12 cellular contexts compared by ENCODE assay signal in the genomic region with DNA sequence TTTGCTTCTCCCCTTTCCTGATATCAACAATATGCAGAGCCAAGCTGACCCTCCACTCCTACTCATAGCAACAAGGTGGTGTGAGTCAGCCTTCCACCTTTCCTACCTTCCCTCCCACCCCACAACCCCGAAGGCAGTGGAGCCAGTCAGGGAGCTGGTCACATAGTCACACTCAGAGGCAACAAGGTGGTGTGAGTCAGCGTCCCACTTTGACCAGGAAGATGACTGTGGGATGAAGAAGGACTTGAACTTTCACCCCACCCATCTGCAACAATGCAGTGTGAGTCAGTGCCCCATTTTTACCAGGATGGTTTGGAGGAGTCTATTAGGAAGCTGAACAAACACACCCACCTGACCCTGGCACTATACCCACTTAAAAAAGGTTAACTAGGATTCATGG. TPM values are rescaled to one million over a fixed set of nuclear protein-coding genes. Genes with fewer than 3 reads are reported as not detected.
A peak's percentile ranks its signal among the peaks of the same experiment; 100 is the strongest.
DNase-seq lines count a peak whose midpoint lies in the region; ATAC-seq and TF ChIP-seq lines count a peak whose summit lies in the region.
"Had no signal": no experiment of that assay in that cellular context is flagged by ENCODE, and none has a peak within 500 bp of the region (broad histone marks: within the 10 kb centered on the region; RNA-seq: fewer than 3 reads in every experiment).

No MANE protein-coding gene starts in this region.

- dilution Hi-C loops in mammary epithelial cell (cut with HindIII; ENCODE audit: low sequenced_read_pairs), result no loop called here

- no peaks in the 10 kb centered on the region for H4K20me1 ChIP-seq in mammary epithelial cell (ENCODE audit: insufficient read depth, low read length)

- ATAC-seq in lung (ENCODE audit: insufficient read depth, low FRiP score) (peak; percentile 19), GM19035 (IDR thresholded peaks at IDR 0.05; ENCODE audit: unreplicated experiment) (no peak)
- ATAC-seq in CD4-positive, alpha-beta T cell (ENCODE audit: poor library complexity), result no peak
- ATAC-seq: T-cell had no signal

- H3K9ac ChIP-seq in mammary epithelial cell (ENCODE audit: insufficient read depth, low read length), result no peak overlapping the region

- WGBS in mammary epithelial cell (ENCODE audit: low coverage, missing lambda C conversion rate), result 0% methylated on average over 2 of the region's 2 CpGs
- 75 to 81% methylated on average over 2 of the region's 2 CpGs for WGBS in lung, 2 donors

- in situ Hi-C loops in mammary epithelial cell (cut with MboI; ENCODE audit: low sequenced_read_pairs in 2 of 2), result no loop called here

- no peaks in the 10 kb centered on the region for H3K79me2 ChIP-seq in mammary epithelial cell (ENCODE audit: insufficient read depth, low read length)

- no peak overlapping the region for H2AFZ ChIP-seq in mammary epithelial cell (ENCODE audit: low read depth, low read length)

- H3K4me2 ChIP-seq in mammary epithelial cell (ENCODE audit: insufficient read depth, low read depth, low read length), result peak overlapping the region; percentile 55

- H3K27me3 ChIP-seq in mammary epithelial cell (ENCODE audit: insufficient read depth, low read length), result no peaks in the 10 kb centered on the region
- no peaks in the 10 kb centered on the region for H3K27me3 ChIP-seq in lung (ENCODE audit: control insufficient read depth, insufficient read depth)
- no peaks in the 10 kb centered on the region for H3K27me3 ChIP-seq in tibial artery
- no peaks in the 10 kb centered on the region for H3K27me3 ChIP-seq in CD4-positive, alpha-beta T cell (ENCODE audit: control insufficient read depth, insufficient read depth, low read length)

- POLR2A ChIA-PET in CD4-positive, alpha-beta T cell (lab: Charles Lee), result no interaction called here

- H3K4me3 ChIP-seq in mammary epithelial cell (replicated peaks in 1 of 3; ENCODE audit: insufficient read depth in 1 of 3, low read depth in 2 of 3, low read length in 3 of 3) (no peak overlapping the region), lung (no peak overlapping the region), tibial artery (no peak overlapping the region)
- H3K4me3 ChIP-seq: left ventricle myocardium inferior, skin epidermis had no signal

- H3K9me3 ChIP-seq in mammary epithelial cell (replicated peaks; ENCODE audit: insufficient read depth, low read length) (no peaks in the 10 kb centered on the region), lung (ENCODE audit: control insufficient read depth in 2 of 2, insufficient read depth in 1 of 2, low read length in 1 of 2) (no peaks in the 10 kb centered on the region), tibial artery (peaks cover 0 to 8% (median 4%) of the 10 kb centered on the region in 3 donors)
- peaks cover 3% of the 10 kb centered on the region for H3K9me3 ChIP-seq in CD4-positive, alpha-beta T cell (ENCODE audit: control insufficient read depth, low read length)

- no peak for TF ChIP-seq CTCF in mammary epithelial cell (conservative IDR thresholded peaks at IDR 0.05 in 1 of 2, IDR thresholded peaks at IDR 0.05 in 1 of 2; ENCODE audit: extremely low read depth in 1 of 2, insufficient read depth in 1 of 2, low read depth in 1 of 2, low read length in 2 of 2)
- no peak for TF ChIP-seq CTCF in lung (IDR thresholded peaks at IDR 0.05; ENCODE audit: control extremely low read depth, extremely low read depth)
- no peak for TF ChIP-seq CTCF in tibial artery (IDR thresholded peaks at IDR 0.05)
- TF ChIP-seq CTCF in CD4-positive, alpha-beta T cell (IDR thresholded peaks at IDR 0.05), result no peak

- CTCF ChIA-PET in mammary epithelial cell (lab: Charles Lee; ENCODE audit: low non-redundant PET), result no interaction called here
- CTCF ChIA-PET in CD4-positive, alpha-beta T cell (lab: Charles Lee), result no interaction called here

- H3K4me1 Mint-ChIP-seq in CD4-positive, alpha-beta T cell (ENCODE audit: low read depth), result no peaks in the 10 kb centered on the region
- H3K4me1 Mint-ChIP-seq: T-cell had no signal

- H3K4me1 ChIP-seq in mammary epithelial cell (ENCODE audit: insufficient read depth, low read length), result peaks cover 15% of the 10 kb centered on the region
- no peaks in the 10 kb centered on the region for H3K4me1 ChIP-seq in lung (ENCODE audit: control insufficient read depth in 2 of 2, insufficient read depth in 2 of 2, low read length in 2 of 2)
- no peaks in the 10 kb centered on the region for H3K4me1 ChIP-seq in tibial artery

- intact Hi-C loops in mammary epithelial cell (cut with micrococcal nuclease), result no loop called here
- intact Hi-C loops in tibial artery (cut with DNase I; ENCODE audit: low total_unique reads), result no loop called here
- intact Hi-C loops in CD4-positive, alpha-beta T cell (cut with DNase I, micrococcal nuclease), result no loop called here

- H3K27ac Mint-ChIP-seq in CD4-positive, alpha-beta T cell, result no peak overlapping the region
- H3K27ac Mint-ChIP-seq: T-cell had no signal

- H3K27me3 Mint-ChIP-seq in CD4-positive, alpha-beta T cell, result peaks cover 5% of the 10 kb centered on the region

- no peak overlapping the region for H3K4me3 Mint-ChIP-seq in CD4-positive, alpha-beta T cell
- H3K4me3 Mint-ChIP-seq: T-cell had no signal

- peaks cover 23% of the 10 kb centered on the region for H3K36me3 Mint-ChIP-seq in CD4-positive, alpha-beta T cell (ENCODE audit: low read depth)

- BruUV-seq in mammary epithelial cell (replicated peaks; lab: Mats Ljungman, UMichigan), result no TSS peak

- H3K36me3 ChIP-seq in mammary epithelial cell (ENCODE audit: insufficient read depth, low read length) (no peaks in the 10 kb centered on the region), lung (ENCODE audit: control insufficient read depth in 2 of 2, insufficient read depth in 2 of 2, low read length in 2 of 2) (no peaks in the 10 kb centered on the region), tibial artery (no peaks in the 10 kb centered on the region)
- H3K36me3 ChIP-seq: left ventricle myocardium inferior had no signal

- H3K27ac ChIP-seq in mammary epithelial cell (ENCODE audit: insufficient read depth, low read depth, low read length) (peak overlapping the region; percentile 51), lung (ENCODE audit: low read depth in 1 of 2, low read length in 1 of 2) (no peak overlapping the region), tibial artery (no peak overlapping the region)
- H3K27ac ChIP-seq in CD4-positive, alpha-beta T cell (ENCODE audit: low read depth, low read length), result no peak overlapping the region
- H3K27ac ChIP-seq: left ventricle myocardium inferior had no signal

- DNase-seq in AG08396 (ENCODE audit: low spot score) (peak; percentile 73), HPDE6-E6E7 (ENCODE audit: extremely low spot score) (peak; percentile 96), mammary epithelial cell (peak; percentile 97), lung (ENCODE audit: low spot score) (no peak), tibial artery (no peak), NCI-H774 (lab: John Stamatoyannopoulos, UW) (no peak)
- no peak for DNase-seq in CD4-positive, alpha-beta T cell
- DNase-seq: left ventricle myocardium inferior, NCI-H446, T-cell had no signal

- peaks cover 3% of the 10 kb centered on the region for H3K9me3 Mint-ChIP-seq in CD4-positive, alpha-beta T cell

RNA-seq across cellular contexts. Expression of a gene that starts 30.1 kb away (rescaled TPM):
- total RNA-seq in mammary epithelial cell, result 1 to 10 TPM; 3.7 to 5.5 TPM
- polyA plus RNA-seq in mammary epithelial cell, result 0.93 TPM
- 1.8 TPM for polyA minus RNA-seq in mammary epithelial cell
- 10 to 100 TPM in 1 of 2 donors, 1 to 10 TPM in 1; 4.5 to 16.4 TPM for total RNA-seq in lung
- polyA plus RNA-seq in lung, result 1 to 10 TPM in 1 of 2 donors, under 1 TPM in 1; 0.95 to 1.7 TPM
- total RNA-seq in CD4-positive, alpha-beta T cell, result 1 to 10 TPM; 4.3 to 4.9 TPM

RNA-seq across cellular contexts. Expression of a gene that starts 44.2 kb away (rescaled TPM):
- total RNA-seq in mammary epithelial cell, result not detected
- polyA plus RNA-seq in mammary epithelial cell, result not detected
- polyA minus RNA-seq in mammary epithelial cell, result not detected
- total RNA-seq in lung, result not detected
- not detected for polyA plus RNA-seq in lung
- not detected for total RNA-seq in CD4-positive, alpha-beta T cell
- total RNA-seq: left ventricle myocardium inferior, T-cell had no signal

Comparison
In these comparisons a context has a peak if more than half of its experiments do, and no peak if none do; other contexts are left out.
1. DNase-seq: peak in AG08396 (single experiment), HPDE6-E6E7 (single experiment) and mammary epithelial cell (single experiment); none in lung (single experiment), tibial artery (0 of 2), CD4-positive, alpha-beta T cell (0 of 10) and NCI-H774 (single experiment).